8 cellular contexts compared by ENCODE assay signal in the genomic region with DNA sequence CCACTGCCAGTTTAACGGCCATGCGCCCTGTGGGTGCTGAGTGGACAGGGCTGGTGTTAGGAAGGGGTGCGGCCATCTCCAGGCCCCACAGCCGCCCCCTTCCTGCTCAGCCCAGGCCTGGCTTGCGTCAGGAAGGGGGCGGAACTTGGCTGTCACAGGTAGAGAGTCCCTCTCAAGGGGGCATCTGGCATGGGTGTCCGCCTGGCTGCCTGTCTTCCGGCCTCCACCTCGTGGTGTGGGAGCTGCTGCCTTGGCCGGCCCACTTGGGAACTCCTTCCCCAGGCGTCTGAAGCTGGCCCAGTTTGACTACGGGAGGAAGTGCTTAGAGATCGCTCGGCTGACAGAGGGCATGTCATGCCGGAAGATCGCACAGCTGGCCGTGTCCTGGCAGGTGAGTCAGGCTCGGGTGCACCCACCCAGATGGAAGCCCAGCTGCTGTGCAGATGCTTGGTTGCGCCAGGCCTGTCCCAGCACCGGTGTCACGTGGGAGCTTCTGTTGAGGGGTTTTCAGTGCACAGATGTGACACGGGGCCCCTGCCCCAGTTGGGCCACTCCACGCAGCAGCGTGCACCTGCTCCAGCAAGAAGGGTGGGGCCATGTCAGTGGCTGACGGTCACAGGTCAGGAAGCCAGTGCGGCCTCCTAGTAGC. TPM values are rescaled to one million over a fixed set of nuclear protein-coding genes. Genes with fewer than 3 reads are reported as not detected.
A peak's percentile ranks its signal among the peaks of the same experiment; 100 is the strongest.
DNase-seq lines count a peak whose midpoint lies in the region; ATAC-seq and TF ChIP-seq lines count a peak whose summit lies in the region.

No MANE protein-coding gene starts in this region.

- intact Hi-C loops in Panc1 (cut with micrococcal nuclease; ENCODE audit: unreplicated experiment), result no loop called here
- intact Hi-C loops in thyroid gland (cut with DNase I), result no loop called here

- TF ChIP-seq CTCF in Panc1 (IDR thresholded peaks at IDR 0.05) (no peak), thyroid gland (IDR thresholded peaks at IDR 0.05) (peak in 1 of 6 experiments; percentile 12)

- no peak overlapping the region for H3K4me3 ChIP-seq in Panc1 (ENCODE audit: low read depth in 2 of 2, low read length in 2 of 2)
- H3K4me3 ChIP-seq in thyroid gland (replicated peaks in 1 of 3), result peak overlapping the region in 2 of 3 donors; percentile 23 to 24

- no TSS peak for BruUV-seq in Panc1 (replicated peaks; lab: Mats Ljungman, UMichigan)

- H3K27ac ChIP-seq in Panc1 (ENCODE audit: low read length) (no peak overlapping the region), thyroid gland (peak overlapping the region; percentile 69 to 84 (median 76))

- H3K36me3 ChIP-seq in Panc1 (ENCODE audit: control insufficient read depth, insufficient read depth, low read length), result no peaks in the 10 kb centered on the region
- H3K36me3 ChIP-seq in thyroid gland, result no peaks in the 10 kb centered on the region

- POLR2A ChIA-PET in Panc1 (lab: Charles Lee), result no interaction called here

- no peaks in the 10 kb centered on the region for H3K27me3 ChIP-seq in Panc1 (ENCODE audit: control insufficient read depth, insufficient read depth, low read length)
- no peaks in the 10 kb centered on the region for H3K27me3 ChIP-seq in thyroid gland

- peak; percentile 71 for DNase-seq in activated effector memory CD4-positive, alpha-beta T cell treated with anti-CD3 and anti-CD28 coated beads, Interleukin-2, amount 50 U/mL, for 16 hours
- no peak for DNase-seq in activated effector memory CD4-positive, alpha-beta T cell treated with Interleukin-2 at 50 U/mL for 16 hours
- DNase-seq in Panc1 (ENCODE audit: low read depth, low spot score) (no peak), germinal center (ENCODE audit: low spot score) (peak; percentile 69), thyroid gland (peak; percentile 96), OCI-M1 (lab: John Stamatoyannopoulos, UW) (no peak), KBM-7 (no peak)

- WGBS in thyroid gland, 2 donors, result 16 to 37% methylated on average over 2 to 11 of the region's 26 CpGs

- ATAC-seq in Panc1, result peak; percentile 49
- no peak for ATAC-seq in GM21528 (IDR thresholded peaks at IDR 0.05; ENCODE audit: low FRiP score, unreplicated experiment)

- H3K4me1 ChIP-seq in Panc1 (ENCODE audit: control insufficient read depth, insufficient read depth, low read length) (no peaks in the 10 kb centered on the region), thyroid gland (peaks cover 5 to 13% of the 10 kb centered on the region in 2 donors)

- peak in 1 of 2 donors; percentile 58 for TF ChIP-seq POLR2A in thyroid gland (IDR thresholded peaks at IDR 0.05)

- CTCF ChIA-PET in Panc1 (lab: Charles Lee), result interaction anchor here (0.8 kb wide), 1 partner anchor 37 kb away, joined by 3 read pairs; a partner anchor contains a TSS

- in situ Hi-C loops in Panc1 (cut with HindIII; ENCODE audit: low pct_unique_long_range_greater_than_20kb, low sequenced_read_pairs), result no loop called here
- in situ Hi-C loops in KBM-7 (cut with MboI; ENCODE audit: low pct_unique_long_range_greater_than_20kb, low sequenced_read_pairs), result no loop called here

- no peaks in the 10 kb centered on the region for H3K9me3 ChIP-seq in Panc1 (ENCODE audit: control insufficient read depth, insufficient read depth, low read depth, low read length)
- no peaks in the 10 kb centered on the region for H3K9me3 ChIP-seq in thyroid gland

RNA-seq across cellular contexts. Expression of gene ATAD3B, which starts 9.1 kb away (rescaled TPM):
- 104 TPM for total RNA-seq in Panc1 (2021; ENCODE audit: unreplicated experiment)
- 74.5 TPM for polyA plus RNA-seq in Panc1 (2012; ENCODE audit: insufficient read length)
- 10 to 100 TPM; 13.8 to 29.1 (median 15.0) TPM for total RNA-seq in thyroid gland

RNA-seq across cellular contexts. Expression of gene ATAD3C, which starts 13.0 kb away (rescaled TPM):
- total RNA-seq in Panc1 (2021; ENCODE audit: unreplicated experiment), result 10.6 TPM
- 8.1 TPM for polyA plus RNA-seq in Panc1 (2012; ENCODE audit: insufficient read length)
- 10 to 100 TPM in 2 of 4 donors, 1 to 10 TPM in 2; 4.9 to 29.9 (median 15.1) TPM for total RNA-seq in thyroid gland

RNA-seq across cellular contexts. Expression of gene VWA1, which starts 27.0 kb away (rescaled TPM):
- total RNA-seq in Panc1 (2021; ENCODE audit: unreplicated experiment) (858 TPM), thyroid gland (10 to 100 TPM; 11.4 to 52.0 (median 30.3) TPM)
- 1,549 TPM for polyA plus RNA-seq in Panc1 (2012; ENCODE audit: insufficient read length)

RNA-seq across cellular contexts. Expression of gene ANKRD65, which starts 41.4 kb away (rescaled TPM):
- total RNA-seq in Panc1 (2021; ENCODE audit: unreplicated experiment), result 1.9 TPM
- 3.7 TPM for polyA plus RNA-seq in Panc1 (2012; ENCODE audit: insufficient read length)
- 1 to 10 TPM; 2.0 to 3.2 (median 2.4) TPM for total RNA-seq in thyroid gland

RNA-seq across cellular contexts. Expression of gene ATAD3A, which starts 49.5 kb away (rescaled TPM):
- 57.5 TPM for total RNA-seq in Panc1 (2021; ENCODE audit: unreplicated experiment)
- polyA plus RNA-seq in Panc1 (2012; ENCODE audit: insufficient read length), result 57.5 TPM
- total RNA-seq in thyroid gland, result 10 to 100 TPM; 21.6 to 34.2 (median 28.5) TPM

Comparison
In these comparisons a context has a peak if more than half of its experiments do, and no peak if none do; other contexts are left out.
1. DNase-seq: peak in activated effector memory CD4-positive, alpha-beta T cell treated with anti-CD3 and anti-CD28 coated beads, Interleukin-2, amount 50 U/mL, for 16 hours (single experiment), germinal center (single experiment) and thyroid gland (2 of 2); none in activated effector memory CD4-positive, alpha-beta T cell treated with Interleukin-2 at 50 U/mL for 16 hours (single experiment), Panc1 (single experiment), OCI-M1 (single experiment) and KBM-7 (single experiment).
2. H3K4me3 ChIP-seq: peak in thyroid gland (2 of 3); none in Panc1 (0 of 2).
3. RNA of gene VWA1, which starts 27.0 kb away (total RNA-seq): 858 TPM in Panc1 (single experiment); 11.4 to 52.0 TPM in thyroid gland; every median in the first group is over 10 times any median in the second.